In the genomic region with DNA sequence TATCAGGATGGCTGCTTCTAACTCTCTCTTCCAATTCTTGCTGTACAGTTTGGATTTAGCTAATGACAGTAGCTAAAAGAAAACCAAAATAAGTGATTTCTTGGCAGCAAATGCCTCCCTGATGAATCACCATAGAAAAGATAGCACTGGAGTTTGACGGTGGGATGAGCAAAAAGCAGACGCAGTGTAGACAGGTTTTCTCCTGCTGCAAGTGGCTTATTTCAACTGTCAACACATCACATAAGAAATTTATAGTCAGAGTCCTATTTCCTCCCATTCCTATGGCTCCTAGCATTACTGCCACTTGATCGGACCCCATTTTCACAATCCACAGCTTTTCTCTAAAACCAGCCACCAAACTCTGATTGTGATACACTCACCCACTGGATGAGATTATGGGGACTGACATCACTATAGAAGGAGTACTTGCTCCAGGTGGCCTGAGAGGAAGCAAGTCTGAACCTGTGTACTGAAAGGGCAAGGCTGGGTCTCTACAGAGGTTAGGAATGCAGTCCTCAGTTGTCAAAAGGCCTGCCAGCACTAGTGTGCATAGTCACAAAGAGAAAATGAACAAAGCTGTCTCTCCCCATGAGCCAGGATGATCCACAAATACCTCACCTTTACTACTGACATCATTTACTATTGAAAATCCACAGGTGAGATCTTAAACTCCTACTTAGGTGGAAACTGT, we compare ENCODE assay signal across 1 cellular context.
TF ChIP-seq lines count a peak whose summit lies in the region.

No MANE protein-coding gene starts in this region.

TF ChIP-seq in SK-N-SH, 30 proteins besides CTCF, POLR2A, EP300 and RAD21 (continued from another document):
- TF ChIP-seq FOXM1 (IDR thresholded peaks at IDR 0.05; ENCODE audit: low read depth) (peak; percentile 68; the same call in 1 of the 2 replicates), RXRA (IDR thresholded peaks at IDR 0.05; ENCODE audit: borderline replicate concordance, low read depth) (peak; percentile 46; the same call in 1 of the 2 replicates), NRF1 (IDR thresholded peaks at IDR 0.05; ENCODE audit: low read depth, low read length) (no peak), CHD2 (IDR thresholded peaks at IDR 0.05; ENCODE audit: low read length, partially characterized antibody) (no peak), FOXJ3 (CRISPR knock-in tag; IDR thresholded peaks at IDR 0.05) (no peak), ELF1 (IDR thresholded peaks at IDR 0.05) (no peak), YY1 (IDR thresholded peaks at IDR 0.05; ENCODE audit: low read depth) (no peak), SMC3 (IDR thresholded peaks at IDR 0.05; ENCODE audit: low read depth, low read length) (no peak)
- TF ChIP-seq, protein P1, sequence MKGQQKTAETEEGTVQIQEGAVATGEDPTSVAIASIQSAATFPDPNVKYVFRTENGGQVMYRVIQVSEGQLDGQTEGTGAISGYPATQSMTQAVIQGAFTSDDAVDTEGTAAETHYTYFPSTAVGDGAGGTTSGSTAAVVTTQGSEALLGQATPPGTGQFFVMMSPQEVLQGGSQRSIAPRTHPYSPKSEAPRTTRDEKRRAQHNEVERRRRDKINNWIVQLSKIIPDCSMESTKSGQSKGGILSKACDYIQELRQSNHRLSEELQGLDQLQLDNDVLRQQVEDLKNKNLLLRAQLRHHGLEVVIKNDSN (IDR thresholded peaks at IDR 0.05; ENCODE audit: borderline replicate concordance, low read depth), result peak; percentile 8; the same call in 1 of the 2 replicates
- TF ChIP-seq, protein P2, sequence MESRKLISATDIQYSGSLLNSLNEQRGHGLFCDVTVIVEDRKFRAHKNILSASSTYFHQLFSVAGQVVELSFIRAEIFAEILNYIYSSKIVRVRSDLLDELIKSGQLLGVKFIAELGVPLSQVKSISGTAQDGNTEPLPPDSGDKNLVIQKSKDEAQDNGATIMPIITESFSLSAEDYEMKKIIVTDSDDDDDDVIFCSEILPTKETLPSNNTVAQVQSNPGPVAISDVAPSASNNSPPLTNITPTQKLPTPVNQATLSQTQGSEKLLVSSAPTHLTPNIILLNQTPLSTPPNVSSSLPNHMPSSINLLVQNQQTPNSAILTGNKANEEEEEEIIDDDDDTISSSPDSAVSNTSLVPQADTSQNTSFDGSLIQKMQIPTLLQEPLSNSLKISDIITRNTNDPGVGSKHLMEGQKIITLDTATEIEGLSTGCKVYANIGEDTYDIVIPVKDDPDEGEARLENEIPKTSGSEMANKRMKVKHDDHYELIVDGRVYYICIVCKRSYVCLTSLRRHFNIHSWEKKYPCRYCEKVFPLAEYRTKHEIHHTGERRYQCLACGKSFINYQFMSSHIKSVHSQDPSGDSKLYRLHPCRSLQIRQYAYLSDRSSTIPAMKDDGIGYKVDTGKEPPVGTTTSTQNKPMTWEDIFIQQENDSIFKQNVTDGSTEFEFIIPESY (IDR thresholded peaks at IDR 0.05; ENCODE audit: borderline replicate concordance, low read depth), result no peak
- TF ChIP-seq, protein P3, sequence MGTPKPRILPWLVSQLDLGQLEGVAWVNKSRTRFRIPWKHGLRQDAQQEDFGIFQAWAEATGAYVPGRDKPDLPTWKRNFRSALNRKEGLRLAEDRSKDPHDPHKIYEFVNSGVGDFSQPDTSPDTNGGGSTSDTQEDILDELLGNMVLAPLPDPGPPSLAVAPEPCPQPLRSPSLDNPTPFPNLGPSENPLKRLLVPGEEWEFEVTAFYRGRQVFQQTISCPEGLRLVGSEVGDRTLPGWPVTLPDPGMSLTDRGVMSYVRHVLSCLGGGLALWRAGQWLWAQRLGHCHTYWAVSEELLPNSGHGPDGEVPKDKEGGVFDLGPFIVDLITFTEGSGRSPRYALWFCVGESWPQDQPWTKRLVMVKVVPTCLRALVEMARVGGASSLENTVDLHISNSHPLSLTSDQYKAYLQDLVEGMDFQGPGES (IDR thresholded peaks at IDR 0.05; ENCODE audit: low read depth, low read length), result no peak
